Comparison of ENCODE assay signal across 8 cellular contexts in the genomic region with DNA sequence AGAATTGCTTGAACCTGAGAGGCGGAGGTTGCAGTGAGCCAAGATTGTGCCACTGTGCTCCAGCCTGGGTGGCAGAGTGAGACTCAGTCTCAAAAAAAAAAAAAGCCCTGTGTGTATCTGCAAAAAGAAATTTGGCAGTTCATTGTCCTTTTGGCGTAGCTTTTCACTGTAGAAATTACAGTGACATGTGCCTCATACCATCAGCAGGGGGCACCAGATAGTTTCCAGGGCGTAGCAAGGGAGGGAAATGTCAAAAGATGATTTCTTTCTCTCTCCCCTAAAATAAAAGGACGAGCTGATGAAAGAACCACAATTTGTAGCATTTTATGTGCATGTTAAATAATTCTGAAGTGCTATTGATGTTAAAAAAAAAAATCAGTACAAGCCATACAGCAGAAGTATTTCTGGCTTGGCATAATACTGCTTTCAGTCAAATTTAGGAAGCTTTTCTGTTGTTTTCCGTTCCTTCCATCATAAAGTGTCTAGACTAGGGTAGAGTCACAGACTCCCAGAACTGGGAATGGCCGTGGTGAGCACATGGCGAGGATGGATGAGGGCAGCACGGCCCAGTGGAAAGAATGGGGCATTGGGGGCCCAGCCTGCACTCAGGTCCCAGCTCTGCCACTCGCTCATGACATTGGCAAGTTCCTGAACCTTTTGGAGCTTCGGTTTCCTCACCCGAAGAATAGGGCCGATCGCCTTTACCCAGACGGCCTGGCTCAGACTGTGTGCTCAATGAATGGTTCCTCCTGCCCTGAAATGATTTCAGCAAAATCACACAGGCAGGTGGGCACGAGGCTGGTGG. TPM values are rescaled to one million over a fixed set of nuclear protein-coding genes. Genes with fewer than 3 reads are reported as not detected.
DNase-seq lines count a peak whose midpoint lies in the region; ATAC-seq, FAIRE-seq and TF ChIP-seq lines count a peak whose summit lies in the region.

No MANE protein-coding gene starts in this region.

- peaks cover 35 to 54% (median 36%) of the 10 kb centered on the region in 3 donors for H3K4me1 Mint-ChIP-seq in naive B cell

- DNase-seq in ACHN = peak; percentile 65
- peak; percentile 9 for DNase-seq in NCI-H2227 treated with DMSO at 0.1 percent for 48 hours (lab: John Stamatoyannopoulos, UW)
- peak; percentile 63 for DNase-seq in activated CD4-positive, alpha-beta T cell treated with anti-CD3 and anti-CD28 coated beads, Interleukin-2, amount 50 U/mL, for 1 hour
- peak; percentile 43 to 64 (median 47) for DNase-seq in effector memory CD4-positive, alpha-beta T cell
- DNase-seq in naive B cell = peak; percentile 58
- peak; percentile 21 for DNase-seq in urothelium cell line (ENCODE audit: low spot score)
- DNase-seq in GM19240 (ENCODE audit: insufficient read length, low spot score) = no peak

- peak overlapping the region; percentile 80 for H3K27ac ChIP-seq in effector memory CD4-positive, alpha-beta T cell (ENCODE audit: insufficient read depth, low read length, poor library complexity, severe bottlenecking)

- peak in 1 of 2 donors; percentile 23 for ATAC-seq in naive B cell (ENCODE audit: low read depth in 2 of 2)

- in situ Hi-C loops in ACHN (cut with HindIII; ENCODE audit: low pct_ligation_motif_present, low pct_unique_long_range_greater_than_20kb, low sequenced_read_pairs) = no loop called here

- TF ChIP-seq CTCF in GM12873 (IDR thresholded peaks at IDR 0.05; ENCODE audit: insufficient read depth, low read depth, low read length, missing control alignments) = peak; percentile 75

- peaks cover 6 to 48% (median 48%) of the 10 kb centered on the region in 3 donors for H3K27me3 Mint-ChIP-seq in naive B cell

- no peaks in the 10 kb centered on the region for H3K27me3 ChIP-seq in effector memory CD4-positive, alpha-beta T cell (replicated peaks; ENCODE audit: control insufficient read depth, insufficient read depth, low read length, poor library complexity, severe bottlenecking)

- peak overlapping the region in 2 of 6 donors; percentile 43 to 61 for H3K27ac Mint-ChIP-seq in naive B cell

- H3K9me3 Mint-ChIP-seq in naive B cell = peaks cover 0 to 11% (median 5%) of the 10 kb centered on the region in 7 donors

- H3K4me3 ChIP-seq in effector memory CD4-positive, alpha-beta T cell (ENCODE audit: insufficient read depth, low read depth, low read length, poor library complexity, severe bottlenecking) = peak overlapping the region; percentile 27

- H3K36me3 ChIP-seq in effector memory CD4-positive, alpha-beta T cell (ENCODE audit: control insufficient read depth, insufficient read depth, low read length) = no peaks in the 10 kb centered on the region

- FAIRE-seq in urothelium cell line (lab: Jason Lieb, UNC) = no peak

- H3K4me1 ChIP-seq in effector memory CD4-positive, alpha-beta T cell (ENCODE audit: control insufficient read depth, insufficient read depth, low read length, poor library complexity, severe bottlenecking) = peaks cover 62% of the 10 kb centered on the region

- H3K36me3 Mint-ChIP-seq in naive B cell = peaks cover 0 to 7% of the 10 kb centered on the region in 2 donors

- H3K9me3 ChIP-seq in effector memory CD4-positive, alpha-beta T cell (ENCODE audit: control insufficient read depth, low read length) = no peaks in the 10 kb centered on the region

- H3K4me3 Mint-ChIP-seq in naive B cell = peak overlapping the region in 6 of 8 donors; percentile 16 to 80 (median 41)

RNA-seq across cellular contexts. Expression of a gene that starts 33.3 kb away (rescaled TPM):
- polyA plus RNA-seq in naive B cell (ENCODE audit: low read depth in 6 of 6) = under 1 TPM in 5 of 6 donors, not detected in 1; 0.12 to 0.41 (median 0.36) TPM

RNA-seq across cellular contexts. Expression of a gene that starts 59.8 kb away (rescaled TPM):
- polyA plus RNA-seq in naive B cell (ENCODE audit: low read depth in 6 of 6) = 10 to 100 TPM in 2 of 6 donors, 1 to 10 TPM in 3, not detected in 1; 1.3 to 13.2 (median 2.9) TPM
